In the genomic region with DNA sequence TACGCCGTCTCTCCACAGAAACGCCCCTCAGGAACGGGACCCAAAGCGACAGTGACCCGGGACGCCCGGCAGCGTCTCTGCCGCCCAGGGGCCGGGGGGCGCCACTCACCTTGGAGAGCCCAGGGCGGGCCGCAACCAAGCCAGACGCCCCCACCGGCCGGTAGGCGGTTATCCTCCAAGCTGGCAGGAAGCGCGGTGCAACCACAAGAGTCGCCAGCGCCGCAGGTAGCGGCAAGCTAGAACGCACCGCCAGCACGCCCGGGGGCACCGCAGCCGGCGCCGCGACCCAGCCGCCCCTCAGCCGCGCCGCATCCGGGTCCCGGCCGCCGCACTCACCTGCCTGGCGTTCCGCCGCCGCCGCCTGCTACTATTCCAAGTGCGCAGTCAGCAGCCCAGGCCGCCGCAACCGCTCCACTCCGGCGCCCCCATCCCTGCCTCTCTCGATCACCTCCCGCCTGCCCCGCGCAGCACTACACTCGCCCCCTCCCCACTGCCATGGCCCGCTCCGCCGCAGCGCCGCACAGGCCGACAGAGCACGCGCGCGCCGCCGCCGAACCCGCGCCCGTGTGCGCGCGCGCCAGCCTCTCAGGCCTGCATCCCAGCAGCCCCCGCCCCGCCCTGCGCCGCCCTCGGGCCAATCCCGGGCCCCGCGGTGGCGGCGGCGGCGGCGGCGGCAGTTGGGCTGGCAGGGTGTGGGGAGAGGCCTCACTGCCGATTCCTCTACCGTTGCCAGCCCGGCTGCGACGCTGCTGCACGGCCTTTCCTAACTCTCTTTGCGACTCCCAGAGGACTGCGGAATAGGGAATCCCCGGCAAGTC, we compare ENCODE assay signal across 2 cellular contexts.
TF ChIP-seq lines count a peak whose summit lies in the region.

A gene (minus strand): TSS at position 570 of the 818 bp plus-strand sequence. CDS start 75,585 bp downstream, outside the sequence.

TF ChIP-seq in HCT116, 20 proteins besides CTCF, POLR2A, EP300 and RAD21 (continued from another document):
- TF ChIP-seq, protein P1, sequence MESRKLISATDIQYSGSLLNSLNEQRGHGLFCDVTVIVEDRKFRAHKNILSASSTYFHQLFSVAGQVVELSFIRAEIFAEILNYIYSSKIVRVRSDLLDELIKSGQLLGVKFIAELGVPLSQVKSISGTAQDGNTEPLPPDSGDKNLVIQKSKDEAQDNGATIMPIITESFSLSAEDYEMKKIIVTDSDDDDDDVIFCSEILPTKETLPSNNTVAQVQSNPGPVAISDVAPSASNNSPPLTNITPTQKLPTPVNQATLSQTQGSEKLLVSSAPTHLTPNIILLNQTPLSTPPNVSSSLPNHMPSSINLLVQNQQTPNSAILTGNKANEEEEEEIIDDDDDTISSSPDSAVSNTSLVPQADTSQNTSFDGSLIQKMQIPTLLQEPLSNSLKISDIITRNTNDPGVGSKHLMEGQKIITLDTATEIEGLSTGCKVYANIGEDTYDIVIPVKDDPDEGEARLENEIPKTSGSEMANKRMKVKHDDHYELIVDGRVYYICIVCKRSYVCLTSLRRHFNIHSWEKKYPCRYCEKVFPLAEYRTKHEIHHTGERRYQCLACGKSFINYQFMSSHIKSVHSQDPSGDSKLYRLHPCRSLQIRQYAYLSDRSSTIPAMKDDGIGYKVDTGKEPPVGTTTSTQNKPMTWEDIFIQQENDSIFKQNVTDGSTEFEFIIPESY (IDR thresholded peaks at IDR 0.05; ENCODE audit: extremely low read depth, insufficient replicate concordance, low read length): peak; percentile 8
- TF ChIP-seq JUND (IDR thresholded peaks at IDR 0.05) (no peak), CBX3 (IDR thresholded peaks at IDR 0.05; ENCODE audit: low read depth) (no peak), ZFX (IDR thresholded peaks at IDR 0.05) (peak; percentile 91), EGR1 (IDR thresholded peaks at IDR 0.05; ENCODE audit: low read depth) (no peak), EZH2 (IDR thresholded peaks at IDR 0.05) (no peak), FOSL1 (IDR thresholded peaks at IDR 0.05; ENCODE audit: low read depth) (no peak), POLR2AphosphoS5 (IDR thresholded peaks at IDR 0.05; ENCODE audit: low read depth, low read length) (peak; percentile 94), SP1 (IDR thresholded peaks at IDR 0.05; ENCODE audit: low read depth) (no peak), ZNF274 (IDR thresholded peaks at IDR 0.05; ENCODE audit: low read depth, low read length) (no peak), SIN3A (IDR thresholded peaks at IDR 0.05; ENCODE audit: low read depth) (peak; percentile 60)
- TF ChIP-seq, protein P2, sequence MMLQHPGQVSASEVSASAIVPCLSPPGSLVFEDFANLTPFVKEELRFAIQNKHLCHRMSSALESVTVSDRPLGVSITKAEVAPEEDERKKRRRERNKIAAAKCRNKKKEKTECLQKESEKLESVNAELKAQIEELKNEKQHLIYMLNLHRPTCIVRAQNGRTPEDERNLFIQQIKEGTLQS (IDR thresholded peaks at IDR 0.05): no peak
- TF ChIP-seq, protein P3, sequence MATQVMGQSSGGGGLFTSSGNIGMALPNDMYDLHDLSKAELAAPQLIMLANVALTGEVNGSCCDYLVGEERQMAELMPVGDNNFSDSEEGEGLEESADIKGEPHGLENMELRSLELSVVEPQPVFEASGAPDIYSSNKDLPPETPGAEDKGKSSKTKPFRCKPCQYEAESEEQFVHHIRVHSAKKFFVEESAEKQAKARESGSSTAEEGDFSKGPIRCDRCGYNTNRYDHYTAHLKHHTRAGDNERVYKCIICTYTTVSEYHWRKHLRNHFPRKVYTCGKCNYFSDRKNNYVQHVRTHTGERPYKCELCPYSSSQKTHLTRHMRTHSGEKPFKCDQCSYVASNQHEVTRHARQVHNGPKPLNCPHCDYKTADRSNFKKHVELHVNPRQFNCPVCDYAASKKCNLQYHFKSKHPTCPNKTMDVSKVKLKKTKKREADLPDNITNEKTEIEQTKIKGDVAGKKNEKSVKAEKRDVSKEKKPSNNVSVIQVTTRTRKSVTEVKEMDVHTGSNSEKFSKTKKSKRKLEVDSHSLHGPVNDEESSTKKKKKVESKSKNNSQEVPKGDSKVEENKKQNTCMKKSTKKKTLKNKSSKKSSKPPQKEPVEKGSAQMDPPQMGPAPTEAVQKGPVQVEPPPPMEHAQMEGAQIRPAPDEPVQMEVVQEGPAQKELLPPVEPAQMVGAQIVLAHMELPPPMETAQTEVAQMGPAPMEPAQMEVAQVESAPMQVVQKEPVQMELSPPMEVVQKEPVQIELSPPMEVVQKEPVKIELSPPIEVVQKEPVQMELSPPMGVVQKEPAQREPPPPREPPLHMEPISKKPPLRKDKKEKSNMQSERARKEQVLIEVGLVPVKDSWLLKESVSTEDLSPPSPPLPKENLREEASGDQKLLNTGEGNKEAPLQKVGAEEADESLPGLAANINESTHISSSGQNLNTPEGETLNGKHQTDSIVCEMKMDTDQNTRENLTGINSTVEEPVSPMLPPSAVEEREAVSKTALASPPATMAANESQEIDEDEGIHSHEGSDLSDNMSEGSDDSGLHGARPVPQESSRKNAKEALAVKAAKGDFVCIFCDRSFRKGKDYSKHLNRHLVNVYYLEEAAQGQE (IDR thresholded peaks at IDR 0.05; ENCODE audit: low read depth): no peak

TF ChIP-seq in SK-N-SH treated with all-trans-retinoic acid at 6 μM for 48 hours, 23 proteins besides CTCF, POLR2A, EP300 and RAD21 (continued from another document):
- TF ChIP-seq, protein P4, sequence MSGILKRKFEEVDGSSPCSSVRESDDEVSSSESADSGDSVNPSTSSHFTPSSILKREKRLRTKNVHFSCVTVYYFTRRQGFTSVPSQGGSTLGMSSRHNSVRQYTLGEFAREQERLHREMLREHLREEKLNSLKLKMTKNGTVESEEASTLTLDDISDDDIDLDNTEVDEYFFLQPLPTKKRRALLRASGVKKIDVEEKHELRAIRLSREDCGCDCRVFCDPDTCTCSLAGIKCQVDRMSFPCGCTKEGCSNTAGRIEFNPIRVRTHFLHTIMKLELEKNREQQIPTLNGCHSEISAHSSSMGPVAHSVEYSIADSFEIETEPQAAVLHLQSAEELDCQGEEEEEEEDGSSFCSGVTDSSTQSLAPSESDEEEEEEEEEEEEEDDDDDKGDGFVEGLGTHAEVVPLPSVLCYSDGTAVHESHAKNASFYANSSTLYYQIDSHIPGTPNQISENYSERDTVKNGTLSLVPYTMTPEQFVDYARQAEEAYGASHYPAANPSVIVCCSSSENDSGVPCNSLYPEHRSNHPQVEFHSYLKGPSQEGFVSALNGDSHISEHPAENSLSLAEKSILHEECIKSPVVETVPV (CRISPR knock-in tag; IDR thresholded peaks at IDR 0.05): no peak
- TF ChIP-seq BACH2 (CRISPR knock-in tag; IDR thresholded peaks at IDR 0.05; ENCODE audit: borderline replicate concordance): no peak
